ENCODE assay signal across 1 cellular context in the genomic region with DNA sequence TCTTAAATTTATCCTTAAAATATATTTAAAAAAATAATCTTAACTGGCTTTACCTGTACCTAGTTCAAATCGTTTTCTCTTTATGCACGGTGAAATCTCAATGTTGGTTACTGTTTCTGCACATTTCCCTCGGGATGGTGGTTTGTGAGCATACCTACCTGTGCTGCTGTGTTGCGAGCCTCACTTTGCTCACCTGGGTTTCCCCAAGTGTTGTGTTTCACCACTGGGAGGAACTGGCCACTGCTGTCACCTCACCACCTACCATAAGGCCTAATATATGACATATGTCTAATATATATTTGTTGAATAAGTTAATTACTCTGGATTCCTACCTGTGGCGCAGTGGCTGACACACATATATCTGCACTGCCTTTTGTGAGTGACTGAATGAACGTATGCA.
TF ChIP-seq lines count a peak whose summit lies in the region.

No MANE protein-coding gene starts in this region.

TF ChIP-seq in GM12878, 131 proteins besides CTCF, POLR2A, EP300 and RAD21 (continued from another document):
- TF ChIP-seq MEF2B (IDR thresholded peaks at IDR 0.05; ENCODE audit: partially characterized antibody, poor library complexity, severe bottlenecking) (peak; percentile 62), ZNF24 (IDR thresholded peaks at IDR 0.05) (no peak), TAF1 (IDR thresholded peaks at IDR 0.05; ENCODE audit: borderline replicate concordance, low read depth, low read length) (no peak), SPI1 (IDR thresholded peaks at IDR 0.05; ENCODE audit: borderline replicate concordance, insufficient read depth, low read depth, low read length) (peak; percentile 29; the same call in 1 of the 2 replicates), POLR2AphosphoS5 (IDR thresholded peaks at IDR 0.05; ENCODE audit: low read length) (no peak), HDGF (IDR thresholded peaks at IDR 0.05) (no peak), TCF3 (IDR thresholded peaks at IDR 0.05; ENCODE audit: borderline replicate concordance, insufficient read depth, low read depth, low read length) (no peak), WRNIP1 (IDR thresholded peaks at IDR 0.05; ENCODE audit: borderline replicate concordance, low read depth, low read length) (no peak), EED (IDR thresholded peaks at IDR 0.05; ENCODE audit: low read depth) (no peak), FOS (IDR thresholded peaks at IDR 0.05; ENCODE audit: borderline replicate concordance, extremely low read depth, insufficient read length) (no peak), FOXK2 (IDR thresholded peaks at IDR 0.05) (no peak), SUPT20H (IDR thresholded peaks at IDR 0.05; ENCODE audit: borderline replicate concordance, control insufficient read depth, low read depth, low read length) (no peak), CBFB (IDR thresholded peaks at IDR 0.05; ENCODE audit: low read depth) (no peak), IKZF2 (IDR thresholded peaks at IDR 0.05) (peak in 1 of 2 experiments; percentile 7; a peak in 1 of 4 replicates), PAX8 (IDR thresholded peaks at IDR 0.05) (no peak), KAT2A (conservative IDR thresholded peaks at IDR 0.05; ENCODE audit: control insufficient read depth, low read depth, low read length) (no peak), ZNF622 (IDR thresholded peaks at IDR 0.05) (no peak)
- TF ChIP-seq, protein P1, sequence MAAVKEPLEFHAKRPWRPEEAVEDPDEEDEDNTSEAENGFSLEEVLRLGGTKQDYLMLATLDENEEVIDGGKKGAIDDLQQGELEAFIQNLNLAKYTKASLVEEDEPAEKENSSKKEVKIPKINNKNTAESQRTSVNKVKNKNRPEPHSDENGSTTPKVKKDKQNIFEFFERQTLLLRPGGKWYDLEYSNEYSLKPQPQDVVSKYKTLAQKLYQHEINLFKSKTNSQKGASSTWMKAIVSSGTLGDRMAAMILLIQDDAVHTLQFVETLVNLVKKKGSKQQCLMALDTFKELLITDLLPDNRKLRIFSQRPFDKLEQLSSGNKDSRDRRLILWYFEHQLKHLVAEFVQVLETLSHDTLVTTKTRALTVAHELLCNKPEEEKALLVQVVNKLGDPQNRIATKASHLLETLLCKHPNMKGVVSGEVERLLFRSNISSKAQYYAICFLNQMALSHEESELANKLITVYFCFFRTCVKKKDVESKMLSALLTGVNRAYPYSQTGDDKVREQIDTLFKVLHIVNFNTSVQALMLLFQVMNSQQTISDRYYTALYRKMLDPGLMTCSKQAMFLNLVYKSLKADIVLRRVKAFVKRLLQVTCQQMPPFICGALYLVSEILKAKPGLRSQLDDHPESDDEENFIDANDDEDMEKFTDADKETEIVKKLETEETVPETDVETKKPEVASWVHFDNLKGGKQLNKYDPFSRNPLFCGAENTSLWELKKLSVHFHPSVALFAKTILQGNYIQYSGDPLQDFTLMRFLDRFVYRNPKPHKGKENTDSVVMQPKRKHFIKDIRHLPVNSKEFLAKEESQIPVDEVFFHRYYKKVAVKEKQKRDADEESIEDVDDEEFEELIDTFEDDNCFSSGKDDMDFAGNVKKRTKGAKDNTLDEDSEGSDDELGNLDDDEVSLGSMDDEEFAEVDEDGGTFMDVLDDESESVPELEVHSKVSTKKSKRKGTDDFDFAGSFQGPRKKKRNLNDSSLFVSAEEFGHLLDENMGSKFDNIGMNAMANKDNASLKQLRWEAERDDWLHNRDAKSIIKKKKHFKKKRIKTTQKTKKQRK (IDR thresholded peaks at IDR 0.05; ENCODE audit: low read depth, low read length) = no peak
- TF ChIP-seq, protein P2, sequence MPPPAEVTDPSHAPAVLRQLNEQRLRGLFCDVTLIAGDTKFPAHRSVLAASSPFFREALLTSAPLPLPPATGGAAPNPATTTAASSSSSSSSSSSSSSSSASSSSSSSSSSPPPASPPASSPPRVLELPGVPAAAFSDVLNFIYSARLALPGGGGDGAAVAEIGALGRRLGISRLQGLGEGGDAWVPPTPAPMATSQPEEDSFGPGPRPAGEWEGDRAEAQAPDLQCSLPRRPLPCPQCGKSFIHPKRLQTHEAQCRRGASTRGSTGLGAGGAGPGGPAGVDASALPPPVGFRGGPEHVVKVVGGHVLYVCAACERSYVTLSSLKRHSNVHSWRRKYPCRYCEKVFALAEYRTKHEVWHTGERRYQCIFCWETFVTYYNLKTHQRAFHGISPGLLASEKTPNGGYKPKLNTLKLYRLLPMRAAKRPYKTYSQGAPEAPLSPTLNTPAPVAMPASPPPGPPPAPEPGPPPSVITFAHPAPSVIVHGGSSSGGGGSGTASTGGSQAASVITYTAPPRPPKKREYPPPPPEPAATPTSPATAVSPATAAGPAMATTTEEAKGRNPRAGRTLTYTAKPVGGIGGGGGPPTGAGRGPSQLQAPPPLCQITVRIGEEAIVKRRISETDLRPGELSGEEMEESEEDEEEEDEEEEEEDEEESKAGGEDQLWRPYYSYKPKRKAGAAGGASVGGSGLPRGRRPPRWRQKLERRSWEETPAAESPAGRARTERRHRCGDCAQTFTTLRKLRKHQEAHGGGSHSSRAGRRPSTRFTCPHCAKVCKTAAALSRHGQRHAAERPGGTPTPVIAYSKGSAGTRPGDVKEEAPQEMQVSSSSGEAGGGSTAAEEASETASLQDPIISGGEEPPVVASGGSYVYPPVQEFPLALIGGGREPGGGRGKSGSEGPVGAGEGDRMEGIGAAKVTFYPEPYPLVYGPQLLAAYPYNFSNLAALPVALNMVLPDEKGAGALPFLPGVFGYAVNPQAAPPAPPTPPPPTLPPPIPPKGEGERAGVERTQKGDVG (CRISPR knock-in tag; IDR thresholded peaks at IDR 0.05) = no peak
- TF ChIP-seq, protein P3, sequence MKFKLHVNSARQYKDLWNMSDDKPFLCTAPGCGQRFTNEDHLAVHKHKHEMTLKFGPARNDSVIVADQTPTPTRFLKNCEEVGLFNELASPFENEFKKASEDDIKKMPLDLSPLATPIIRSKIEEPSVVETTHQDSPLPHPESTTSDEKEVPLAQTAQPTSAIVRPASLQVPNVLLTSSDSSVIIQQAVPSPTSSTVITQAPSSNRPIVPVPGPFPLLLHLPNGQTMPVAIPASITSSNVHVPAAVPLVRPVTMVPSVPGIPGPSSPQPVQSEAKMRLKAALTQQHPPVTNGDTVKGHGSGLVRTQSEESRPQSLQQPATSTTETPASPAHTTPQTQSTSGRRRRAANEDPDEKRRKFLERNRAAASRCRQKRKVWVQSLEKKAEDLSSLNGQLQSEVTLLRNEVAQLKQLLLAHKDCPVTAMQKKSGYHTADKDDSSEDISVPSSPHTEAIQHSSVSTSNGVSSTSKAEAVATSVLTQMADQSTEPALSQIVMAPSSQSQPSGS (IDR thresholded peaks at IDR 0.05; ENCODE audit: low read length) = no peak
